In genomic region chr2:181465686-181466375, GRCh38 we compare ENCODE assay signal across 8 cellular contexts. TPM values are rescaled to one million over a fixed set of nuclear protein-coding genes. Genes with fewer than 3 reads are reported as not detected.
A peak's percentile ranks its signal among the peaks of the same experiment; 100 is the strongest.
DNase-seq lines count a peak whose midpoint lies in the region; TF ChIP-seq lines count a peak whose summit lies in the region.
"Had no signal": no experiment of that assay in that cellular context is flagged by ENCODE, and none has a peak within 500 bp of the region (broad histone marks: within the 10 kb centered on the region; RNA-seq: fewer than 3 reads in every experiment).

No MANE protein-coding gene starts in this region.

- H3K27me3 ChIP-seq in CD8-positive, alpha-beta memory T cell (ENCODE audit: insufficient read depth, low read length, poor library complexity, severe bottlenecking): no peaks in the 10 kb centered on the region
- H3K27me3 ChIP-seq in mesendoderm (ENCODE audit: insufficient read depth, low read length, poor library complexity): no peaks in the 10 kb centered on the region
- H3K27me3 ChIP-seq in ascending aorta: no peaks in the 10 kb centered on the region

- H3K4ac ChIP-seq in mesendoderm (ENCODE audit: low read depth, low read length): no peak overlapping the region

- no peaks in the 10 kb centered on the region for H3K79me1 ChIP-seq in mesendoderm (ENCODE audit: low read length)

- WGBS in mesendoderm (ENCODE audit: extremely low coverage, insufficient coverage, low lambda C conversion rate): no CpG with 5 or more reads among the region's 3 CpGs

- H4K5ac ChIP-seq in mesendoderm (ENCODE audit: low read length): no peak overlapping the region

- peak overlapping the region; percentile 64 to 100 (median 75) for H3K4me3 Mint-ChIP-seq in CD8-positive, alpha-beta memory T cell
- peak overlapping the region; percentile 57 for H3K4me3 Mint-ChIP-seq in activated naive CD8-positive, alpha-beta T cell
- no peak overlapping the region for H3K4me3 Mint-ChIP-seq in progenitor cell of endocrine pancreas (ENCODE audit: low read depth)
- H3K4me3 Mint-ChIP-seq: endodermal cell had no signal

- no peak overlapping the region for H2BK15ac ChIP-seq in mesendoderm (replicated peaks; ENCODE audit: low read depth)

- H3K27me3 Mint-ChIP-seq in CD8-positive, alpha-beta memory T cell: no peaks in the 10 kb centered on the region
- H3K27me3 Mint-ChIP-seq in activated naive CD8-positive, alpha-beta T cell: no peaks in the 10 kb centered on the region
- peaks cover 34% of the 10 kb centered on the region for H3K27me3 Mint-ChIP-seq in progenitor cell of endocrine pancreas

- no peak overlapping the region for H3K27ac ChIP-seq in CD8-positive, alpha-beta memory T cell (ENCODE audit: low read depth, low read length)
- H3K27ac ChIP-seq in mesendoderm (ENCODE audit: low read depth, low read length): no peak overlapping the region
- H3K27ac ChIP-seq in ascending aorta: no peak overlapping the region

- no peak overlapping the region for H3K23ac ChIP-seq in mesendoderm (ENCODE audit: low read length)

- H2BK120ac ChIP-seq in mesendoderm (ENCODE audit: low read depth, low read length): no peak overlapping the region

- TF ChIP-seq CTCF in progenitor cell of endocrine pancreas (IDR thresholded peaks at IDR 0.05; ENCODE audit: unreplicated experiment): no peak
- TF ChIP-seq CTCF in ascending aorta (IDR thresholded peaks at IDR 0.05): no peak

- no peaks in the 10 kb centered on the region for H3K9me3 Mint-ChIP-seq in CD8-positive, alpha-beta memory T cell
- peaks cover 3% of the 10 kb centered on the region for H3K9me3 Mint-ChIP-seq in activated naive CD8-positive, alpha-beta T cell (ENCODE audit: low read depth)
- H3K9me3 Mint-ChIP-seq in progenitor cell of endocrine pancreas (ENCODE audit: low read depth): no peaks in the 10 kb centered on the region
- H3K9me3 Mint-ChIP-seq: endodermal cell had no signal

- intact Hi-C loops in ascending aorta (cut with DNase I): no loop called here

- H3K4me2 ChIP-seq in mesendoderm (ENCODE audit: low read length): no peak overlapping the region

- peaks cover 65% of the 10 kb centered on the region for H3K4me1 ChIP-seq in CD8-positive, alpha-beta memory T cell (ENCODE audit: insufficient read depth, low read length)
- no peaks in the 10 kb centered on the region for H3K4me1 ChIP-seq in mesendoderm (ENCODE audit: control insufficient read depth, low read depth, low read length)
- H3K4me1 ChIP-seq in ascending aorta: no peaks in the 10 kb centered on the region

- CTCF ChIA-PET in CD8-positive, alpha-beta memory T cell (lab: Charles Lee): interaction anchor here (0.6 to 3.9 kb wide), 31 partner anchors 9 to 390 kb away, joined by 3 to 52 read pairs (median 4); partner anchors contain the start of gene ITGA4

- POLR2A ChIA-PET in CD8-positive, alpha-beta memory T cell (lab: Charles Lee): interaction anchor here (0.6 to 2.1 kb wide), 3 partner anchors 8 to 388 kb away, joined by 3 to 15 read pairs (median 3); partner anchors contain the start of gene ITGA4

- no peak for DNase-seq in CD8-positive, alpha-beta memory T cell
- DNase-seq in HS-5 (ENCODE audit: low read depth): peak; percentile 65
- DNase-seq in mesendoderm: peak; percentile 4
- no peak for DNase-seq in C1 segment of cervical spinal cord (lab: John Stamatoyannopoulos, UW)
- no peak for DNase-seq in progenitor cell of endocrine pancreas (ENCODE audit: low spot score, unreplicated experiment)
- no peak for DNase-seq in ascending aorta (ENCODE audit: low spot score in 2 of 2)

- no peaks in the 10 kb centered on the region for H3K36me3 ChIP-seq in CD8-positive, alpha-beta memory T cell (ENCODE audit: insufficient read depth, low read length)
- H3K36me3 ChIP-seq in mesendoderm (ENCODE audit: control insufficient read depth, insufficient read depth, low read length): no peaks in the 10 kb centered on the region
- no peaks in the 10 kb centered on the region for H3K36me3 ChIP-seq in ascending aorta

- no peak overlapping the region for H2BK5ac ChIP-seq in mesendoderm (ENCODE audit: low read length)

- H3K56ac ChIP-seq in mesendoderm (ENCODE audit: low read length): no peak overlapping the region

- H3K18ac ChIP-seq in mesendoderm (ENCODE audit: low read length): no peak overlapping the region

- H2AK5ac ChIP-seq in mesendoderm (ENCODE audit: low read length): no peak overlapping the region

- peak overlapping the region; percentile 12 for H3K4me3 ChIP-seq in CD8-positive, alpha-beta memory T cell (ENCODE audit: low read length)
- H3K4me3 ChIP-seq in mesendoderm (ENCODE audit: low read length) (no peak overlapping the region), ascending aorta (no peak overlapping the region)

- peaks cover 76 to 93% (median 88%) of the 10 kb centered on the region in 3 donors for H3K4me1 Mint-ChIP-seq in CD8-positive, alpha-beta memory T cell
- peaks cover 87% of the 10 kb centered on the region for H3K4me1 Mint-ChIP-seq in activated naive CD8-positive, alpha-beta T cell (ENCODE audit: low read depth)
- H3K4me1 Mint-ChIP-seq in progenitor cell of endocrine pancreas (ENCODE audit: low read depth): no peaks in the 10 kb centered on the region
- H3K4me1 Mint-ChIP-seq: endodermal cell had no signal

- no peak overlapping the region for H4K8ac ChIP-seq in mesendoderm (ENCODE audit: low read depth, low read length)

- peaks cover 8 to 82% (median 16%) of the 10 kb centered on the region in 3 donors for H3K36me3 Mint-ChIP-seq in CD8-positive, alpha-beta memory T cell
- H3K36me3 Mint-ChIP-seq in activated naive CD8-positive, alpha-beta T cell: peaks cover 19% of the 10 kb centered on the region
- H3K36me3 Mint-ChIP-seq in progenitor cell of endocrine pancreas (ENCODE audit: insufficient read depth): no peaks in the 10 kb centered on the region

- peak overlapping the region; percentile 79 to 97 (median 90) for H3K27ac Mint-ChIP-seq in CD8-positive, alpha-beta memory T cell
- H3K27ac Mint-ChIP-seq in activated naive CD8-positive, alpha-beta T cell: peak overlapping the region; percentile 92
- no peak overlapping the region for H3K27ac Mint-ChIP-seq in progenitor cell of endocrine pancreas
- H3K27ac Mint-ChIP-seq: endodermal cell had no signal

- no peaks in the 10 kb centered on the region for H3K79me2 ChIP-seq in mesendoderm (ENCODE audit: control insufficient read depth, insufficient read depth, low read length)

- no peaks in the 10 kb centered on the region for H3K9me3 ChIP-seq in CD8-positive, alpha-beta memory T cell (ENCODE audit: low read length)
- no peaks in the 10 kb centered on the region for H3K9me3 ChIP-seq in ascending aorta

- no peak overlapping the region for H3K9ac ChIP-seq in mesendoderm (ENCODE audit: low read length)

RNA-seq across cellular contexts. Expression of gene ITGA4, which starts 8.6 kb away (rescaled TPM):
- 100 to 1,000 TPM; 142 TPM for total RNA-seq in CD8-positive, alpha-beta memory T cell
- polyA plus RNA-seq in CD8-positive, alpha-beta memory T cell: 212 TPM
- 0.70 TPM for polyA plus RNA-seq in mesendoderm (2013, experiment 1 of 2)
- 0.78 TPM for polyA plus RNA-seq in mesendoderm (2013, experiment 2 of 2)
- total RNA-seq in progenitor cell of endocrine pancreas: 0.96 and 1.5 TPM in 2 replicates
- 6.6 TPM for total RNA-seq in ascending aorta

Comparison
In these comparisons a context has a peak if more than half of its experiments do, and no peak if none do; other contexts are left out.
1. DNase-seq: peak in HS-5 (single experiment) and mesendoderm (single experiment); none in CD8-positive, alpha-beta memory T cell (0 of 5), C1 segment of cervical spinal cord (0 of 14), progenitor cell of endocrine pancreas (single experiment) and ascending aorta (0 of 2).
2. RNA of gene ITGA4, which starts 8.6 kb away (total RNA-seq): 142 TPM in CD8-positive, alpha-beta memory T cell; 6.6 TPM in ascending aorta (single experiment) and 0.96 to 1.5 TPM in progenitor cell of endocrine pancreas; every median in the first group is over 10 times any median in the second.